Comparison of ENCODE assay signal across 8 cellular contexts in the genomic region with DNA sequence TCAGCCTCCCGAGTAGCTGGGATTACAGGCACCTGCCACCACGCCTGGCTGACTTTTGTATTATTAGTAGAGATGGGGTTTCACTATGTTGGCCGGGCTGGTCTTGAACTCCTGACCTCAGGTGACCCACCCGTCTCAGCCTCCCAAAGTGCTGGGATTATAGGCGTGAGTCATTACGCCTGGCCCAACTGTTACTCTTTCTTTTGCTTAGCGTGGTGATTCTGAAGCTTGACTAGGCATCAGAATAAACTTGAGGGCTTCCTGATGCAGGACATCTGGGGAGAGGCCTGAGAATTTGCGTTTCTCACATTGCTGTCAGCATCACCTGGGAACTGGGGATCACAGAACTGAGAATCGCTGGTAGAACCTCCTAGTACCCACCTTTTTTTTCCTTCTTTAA. TPM values are rescaled to one million over a fixed set of nuclear protein-coding genes. Genes with fewer than 3 reads are reported as not detected.
A peak's percentile ranks its signal among the peaks of the same experiment; 100 is the strongest.
DNase-seq lines count a peak whose midpoint lies in the region; ATAC-seq, FAIRE-seq and TF ChIP-seq lines count a peak whose summit lies in the region.
"Not testable (repeated sequence)": the region's sequence is repeated elsewhere in the genome, so short reads cannot be mapped to it uniquely, and the experiment has no call there.

No MANE protein-coding gene starts in this region.

- CTCF ChIA-PET in OCI-LY7 (lab: Charles Lee; ENCODE audit: unreplicated experiment); K562 (lab: Yijun Ruan, JAX; ENCODE audit: low intra/inter-chr PET ratio): not testable (repeated sequence)
- CTCF ChIA-PET in activated CD4-positive, alpha-beta T cell treated with anti-CD3 and anti-CD28 coated beads, Interleukin-2, amount 10 ng/mL, durations not matched to agents 7 days and 5 days (lab: Charles Lee): interaction anchor here (0.6 to 1.9 kb wide), 6 partner anchors 10 to 520 kb away, joined by 3 to 18 read pairs (median 4); no protein-coding TSS in a partner anchor
- CTCF ChIA-PET in activated naive CD4-positive, alpha-beta T cell treated with anti-CD3 and anti-CD28 coated beads for 36 hours (lab: Charles Lee): interaction anchor here (0.6 to 4.6 kb wide), 10 partner anchors 9 to 485 kb away, joined by 3 to 27 read pairs (median 6); no protein-coding TSS in a partner anchor

- peak overlapping the region; percentile 95 for H3K27ac Mint-ChIP-seq in activated CD4-positive, alpha-beta T cell treated with anti-CD3 and anti-CD28 coated beads, Interleukin-2, amount 10 ng/mL, durations not matched to agents 7 days and 5 days
- peak overlapping the region; percentile 85 for H3K27ac Mint-ChIP-seq in activated naive CD4-positive, alpha-beta T cell treated with anti-CD3 and anti-CD28 coated beads for 36 hours
- peak overlapping the region; percentile 97 for H3K27ac Mint-ChIP-seq in stimulated activated effector memory CD8-positive, alpha-beta T cell treated with anti-CD3 and anti-CD28 coated beads, Interleukin-12 subunit alpha, Interleukin-12 subunit beta, amount 100 ng/mL, for 72 hours

- 84 to 85% methylated on average over 9 of the region's 9 CpGs for WGBS in GM23248 (ENCODE audit: low coverage in 1 of 2, low lambda C conversion rate in 2 of 2, missing lambda C conversion rate in 2 of 2), 2 experiments
- WGBS in K562 (ENCODE audit: insufficient coverage, low coverage, missing lambda C conversion rate): 26% methylated on average over 9 of the region's 9 CpGs

- not testable (repeated sequence) for TF ChIP-seq RAD21 in K562 (CRISPR knock-in tag; conservative IDR thresholded peaks at IDR 0.05 in 1 of 2, IDR thresholded peaks at IDR 0.05 in 1 of 2)

- H3K4me2 ChIP-seq in BLaER1 treated with 17β-estradiol and CSF1 and Interleukin-3, amounts not matched to agents 10 nM and 100 nM: peak overlapping the region in 10 of 11 experiments; percentile 70 to 90 (median 76); a peak in 9 of 22 replicates
- not testable (repeated sequence) for H3K4me2 ChIP-seq in GM23248 (ENCODE audit: unreplicated experiment); OCI-LY7 (ENCODE audit: low read length)
- peak overlapping the region; percentile 92; the same call in 1 of the 2 replicates for H3K4me2 ChIP-seq in K562 (ENCODE audit: insufficient read depth, low read length)

- peaks cover 40% of the 10 kb centered on the region for H3K4me1 Mint-ChIP-seq in activated CD4-positive, alpha-beta T cell treated with anti-CD3 and anti-CD28 coated beads, Interleukin-2, amount 10 ng/mL, durations not matched to agents 7 days and 5 days
- peaks cover 39% of the 10 kb centered on the region for H3K4me1 Mint-ChIP-seq in activated naive CD4-positive, alpha-beta T cell treated with anti-CD3 and anti-CD28 coated beads for 36 hours (ENCODE audit: low read depth)
- peaks cover 47% of the 10 kb centered on the region for H3K4me1 Mint-ChIP-seq in stimulated activated effector memory CD8-positive, alpha-beta T cell treated with anti-CD3 and anti-CD28 coated beads, Interleukin-12 subunit alpha, Interleukin-12 subunit beta, amount 100 ng/mL, for 72 hours

- H3K79me2 ChIP-seq in GM23248 (ENCODE audit: insufficient read depth): peaks cover 85% of the 10 kb centered on the region
- not testable (repeated sequence) for H3K79me2 ChIP-seq in OCI-LY7 (ENCODE audit: insufficient read depth, low read depth, low read length); K562 (ENCODE audit: control insufficient read depth, insufficient read depth, low read length)

- H3K27me3 Mint-ChIP-seq in activated CD4-positive, alpha-beta T cell treated with anti-CD3 and anti-CD28 coated beads, Interleukin-2, amount 10 ng/mL, durations not matched to agents 7 days and 5 days; activated naive CD4-positive, alpha-beta T cell treated with anti-CD3 and anti-CD28 coated beads for 36 hours (ENCODE audit: low read depth): not testable (repeated sequence)

- not testable (repeated sequence) for H3K9me3 Mint-ChIP-seq in activated CD4-positive, alpha-beta T cell treated with anti-CD3 and anti-CD28 coated beads, Interleukin-2, amount 10 ng/mL, durations not matched to agents 7 days and 5 days; activated naive CD4-positive, alpha-beta T cell treated with anti-CD3 and anti-CD28 coated beads for 36 hours; stimulated activated effector memory CD8-positive, alpha-beta T cell treated with anti-CD3 and anti-CD28 coated beads, Interleukin-12 subunit alpha, Interleukin-12 subunit beta, amount 100 ng/mL, for 72 hours

- TF ChIP-seq CTCF in OCI-LY7 (conservative IDR thresholded peaks at IDR 0.05; ENCODE audit: low read length); K562 (IDR thresholded peaks at IDR 0.05 in 2 of 3, conservative IDR thresholded peaks at IDR 0.05 in 1 of 3; ENCODE audit: insufficient read depth in 2 of 3, low read depth in 1 of 3, low read length in 3 of 3): not testable (repeated sequence)

- intact Hi-C loops in OCI-LY7 (cut with micrococcal nuclease; ENCODE audit: unreplicated experiment): not testable (repeated sequence)
- intact Hi-C loops in activated naive CD4-positive, alpha-beta T cell treated with anti-CD3 and anti-CD28 coated beads for 36 hours (cut with micrococcal nuclease): loop anchor here (10.0 kb wide), 2 partner anchors 278 to 398 kb away; no protein-coding TSS in a partner anchor
- intact Hi-C loops in K562 (cut with micrococcal nuclease): loop anchor here (10.0 kb wide), 1 partner anchor 1028 kb away; no protein-coding TSS in a partner anchor

- H3K4me3 ChIP-seq in BLaER1 treated with 17β-estradiol and CSF1 and Interleukin-3, amounts not matched to agents 10 nM and 100 nM; GM23248; OCI-LY7 (ENCODE audit: low read depth, low read length, poor library complexity, severe bottlenecking); K562; mucosa of rectum (ENCODE audit: low read length in 2 of 2): not testable (repeated sequence)

- TF ChIP-seq POLR2A in K562 (conservative IDR thresholded peaks at IDR 0.05): not testable (repeated sequence)

- not testable (repeated sequence) for H3K9me3 ChIP-seq in BLaER1 treated with 17β-estradiol and CSF1 and Interleukin-3, amounts not matched to agents 10 nM and 100 nM (replicated peaks in 1 of 11); GM23248 (ENCODE audit: low read depth); OCI-LY7 (ENCODE audit: low read length); K562 (replicated peaks; ENCODE audit: control insufficient read depth, insufficient read depth, low read depth, low read length); mucosa of rectum (ENCODE audit: control insufficient read depth in 2 of 2, low read length in 2 of 2)

- not testable (repeated sequence) for BruUV-seq in OCI-LY7 (replicated peaks; lab: Mats Ljungman, UMichigan); K562 (replicated peaks; lab: Mats Ljungman, UMichigan)

- not testable (repeated sequence) for H3K9me1 ChIP-seq in K562 (ENCODE audit: control insufficient read depth, insufficient read depth, low read length)

- ATAC-seq in K562; stimulated activated effector memory CD8-positive, alpha-beta T cell treated with anti-CD3 and anti-CD28 coated beads, Interleukin-12 subunit alpha, Interleukin-12 subunit beta, amount 100 ng/mL, for 72 hours: not testable (repeated sequence)

- FAIRE-seq in K562 (lab: Jason Lieb, UNC): not testable (repeated sequence)

- H3K36me3 Mint-ChIP-seq in activated CD4-positive, alpha-beta T cell treated with anti-CD3 and anti-CD28 coated beads, Interleukin-2, amount 10 ng/mL, durations not matched to agents 7 days and 5 days (ENCODE audit: low read depth); activated naive CD4-positive, alpha-beta T cell treated with anti-CD3 and anti-CD28 coated beads for 36 hours (ENCODE audit: low read depth); stimulated activated effector memory CD8-positive, alpha-beta T cell treated with anti-CD3 and anti-CD28 coated beads, Interleukin-12 subunit alpha, Interleukin-12 subunit beta, amount 100 ng/mL, for 72 hours: not testable (repeated sequence)

- H2AFZ ChIP-seq in GM23248; K562 (ENCODE audit: low read depth, low read length): not testable (repeated sequence)
- peak overlapping the region; percentile 96; the same call in 1 of the 2 replicates for H2AFZ ChIP-seq in OCI-LY7 (ENCODE audit: low read length)

- not testable (repeated sequence) for H3K27ac ChIP-seq in BLaER1 treated with 17β-estradiol and CSF1 and Interleukin-3, amounts not matched to agents 10 nM and 100 nM; OCI-LY7 (ENCODE audit: low read depth, low read length, poor library complexity, severe bottlenecking)
- H3K27ac ChIP-seq in GM23248 (peak overlapping the region; percentile 50; the same call in 1 of the 2 replicates), K562 (ENCODE audit: extremely low read depth, low read depth, low read length) (peak overlapping the region; percentile 13; the same call in 1 of the 3 replicates), mucosa of rectum (ENCODE audit: low read depth in 2 of 2, low read length in 2 of 2) (peak overlapping the region; percentile 2 to 86)

- H3K36me3 ChIP-seq in BLaER1 treated with 17β-estradiol and CSF1 and Interleukin-3, amounts not matched to agents 10 nM and 100 nM; GM23248 (ENCODE audit: low read depth); OCI-LY7 (ENCODE audit: insufficient read depth, low read length); K562 (ENCODE audit: control insufficient read depth, insufficient read depth, low read length); mucosa of rectum (ENCODE audit: control insufficient read depth in 2 of 2, insufficient read depth in 2 of 2, low read length in 2 of 2): not testable (repeated sequence)

- DNase-seq in GM23248; OCI-LY7 (ENCODE audit: low spot score); activated CD4-positive, alpha-beta T cell treated with anti-CD3 and anti-CD28 coated beads, Interleukin-2, amount 10 ng/mL, durations not matched to agents 7 days and 5 days; activated naive CD4-positive, alpha-beta T cell treated with anti-CD3 and anti-CD28 coated beads for 36 hours; stimulated activated effector memory CD8-positive, alpha-beta T cell treated with anti-CD3 and anti-CD28 coated beads, Interleukin-12 subunit alpha, Interleukin-12 subunit beta, amount 100 ng/mL, for 72 hours (ENCODE audit: low spot score in 2 of 2): not testable (repeated sequence)
- DNase-seq in K562 (ENCODE audit: extremely low read depth in 1 of 4, low spot score in 3 of 4): peak in 1 of 4 experiments; percentile 27

- TF ChIP-seq EP300 in K562 (IDR thresholded peaks at IDR 0.05; ENCODE audit: low read length): not testable (repeated sequence)

- not testable (repeated sequence) for H3K4me3 Mint-ChIP-seq in activated CD4-positive, alpha-beta T cell treated with anti-CD3 and anti-CD28 coated beads, Interleukin-2, amount 10 ng/mL, durations not matched to agents 7 days and 5 days
- H3K4me3 Mint-ChIP-seq in activated naive CD4-positive, alpha-beta T cell treated with anti-CD3 and anti-CD28 coated beads for 36 hours: peak overlapping the region; percentile 77
- H3K4me3 Mint-ChIP-seq in stimulated activated effector memory CD8-positive, alpha-beta T cell treated with anti-CD3 and anti-CD28 coated beads, Interleukin-12 subunit alpha, Interleukin-12 subunit beta, amount 100 ng/mL, for 72 hours: peak overlapping the region; percentile 82

- not testable (repeated sequence) for H3K27me3 ChIP-seq in BLaER1 treated with 17β-estradiol and CSF1 and Interleukin-3, amounts not matched to agents 10 nM and 100 nM; GM23248 (replicated peaks; ENCODE audit: insufficient read depth); K562 (ENCODE audit: control insufficient read depth in 2 of 2, insufficient read depth in 2 of 2, low read length in 2 of 2); mucosa of rectum (ENCODE audit: control insufficient read depth in 2 of 2, insufficient read depth in 2 of 2, low read length in 2 of 2)

- H3F3A ChIP-seq in GM23248 (ENCODE audit: insufficient read depth): peaks cover 77% of the 10 kb centered on the region

- H3K9ac ChIP-seq in BLaER1 treated with 17β-estradiol and CSF1 and Interleukin-3, amounts not matched to agents 10 nM and 100 nM; GM23248; K562 (ENCODE audit: insufficient read depth in 1 of 2, low read depth in 2 of 2, low read length in 2 of 2); mucosa of rectum (ENCODE audit: low read depth in 1 of 2, low read length in 2 of 2): not testable (repeated sequence)

- H3K4me1 ChIP-seq in BLaER1 treated with 17β-estradiol and CSF1 and Interleukin-3, amounts not matched to agents 10 nM and 100 nM: peaks cover 31 to 69% (median 37%) of the 10 kb centered on the region in 10 experiments
- peaks cover 55% of the 10 kb centered on the region for H3K4me1 ChIP-seq in GM23248 (ENCODE audit: insufficient read depth)
- peaks cover 43% of the 10 kb centered on the region for H3K4me1 ChIP-seq in OCI-LY7 (ENCODE audit: insufficient read depth, low read length, poor library complexity, severe bottlenecking)
- peaks cover 30 to 32% of the 10 kb centered on the region in 2 experiments; a peak in 4 of 5 replicates for H3K4me1 ChIP-seq in K562 (replicated peaks in 1 of 2; ENCODE audit: control insufficient read depth in 2 of 2, insufficient read depth in 2 of 2, low read length in 2 of 2)
- H3K4me1 ChIP-seq in mucosa of rectum (ENCODE audit: control insufficient read depth in 2 of 2, insufficient read depth in 2 of 2, low read length in 2 of 2): peaks cover 24 to 36% of the 10 kb centered on the region in 2 donors

- not testable (repeated sequence) for H3K9me2 ChIP-seq in GM23248 (ENCODE audit: insufficient read depth); OCI-LY7 (ENCODE audit: insufficient read depth, low read length)

- POLR2A ChIA-PET in OCI-LY7 (lab: Charles Lee): interaction anchor here (0.5 to 3.7 kb wide), 3 partner anchors 10 to 362 kb away, joined by 4 to 31 read pairs (median 5); no protein-coding TSS in a partner anchor
- POLR2A ChIA-PET in activated CD4-positive, alpha-beta T cell treated with anti-CD3 and anti-CD28 coated beads, Interleukin-2, amount 10 ng/mL, durations not matched to agents 7 days and 5 days (lab: Charles Lee): interaction anchor here (0.7 kb wide), 1 partner anchor 848 kb away, joined by 3 read pairs; no protein-coding TSS in a partner anchor
- POLR2A ChIA-PET in K562 (lab: Yijun Ruan, JAX): interaction anchor here (0.7 to 1.4 kb wide), 4 partner anchors 11 to 485 kb away, joined by 3 read pairs; no protein-coding TSS in a partner anchor

- in situ Hi-C loops in GM23248 (cut with MboI); K562 (cut with MboI): not testable (repeated sequence)

- H4K20me1 ChIP-seq in BLaER1 treated with 17β-estradiol and CSF1 and Interleukin-3, amounts not matched to agents 10 nM and 100 nM; GM23248 (ENCODE audit: insufficient read depth); OCI-LY7 (ENCODE audit: insufficient read depth, low read length); K562 (replicated peaks; ENCODE audit: control insufficient read depth, insufficient read depth, low read length): not testable (repeated sequence)

RNA-seq across cellular contexts. Expression of a gene that starts 8.3 kb away (rescaled TPM):
- 3.2 and 9.3 TPM in 2 replicates for total RNA-seq in GM23248 (2014; rRNA removed; shearing (Covaris generic))
- polyA plus RNA-seq in GM23248 (2016; fragmentation: Nextera tagmentation; extraction: Ambion mirVana) (1.2 and 1.9 TPM in 2 replicates), K562 (2011; rRNA removed) (3.3 and 4.6 TPM in 2 replicates), K562 (2014; fragmentation: Illumina TruSeq; extraction: Trizol) (1.2 and 3.3 TPM in 2 replicates), K562 (2014; fragmentation: Nextera tagmentation; extraction: Ambion mirVana) (under 1 TPM; 0.13 to 0.17 TPM), K562 (2014; rRNA removed) (6.3 and 7.6 TPM in 2 replicates)
- total RNA-seq in OCI-LY7 (2014; rRNA removed; shearing (Covaris generic)): 45.5 and 46.2 TPM in 2 replicates
- total RNA-seq in OCI-LY7 (2022) (33.4 and 37.4 TPM in 2 replicates), K562 (2014; rRNA removed) (7.1 and 7.8 TPM in 2 replicates), K562 (2014; rRNA removed; fragmentation: Illumina TruSeq; extraction: Trizol) (0.22 and 0.65 TPM in 2 replicates), K562 (2015; rRNA removed; fragmentation: Illumina TruSeq; extraction: Trizol) (4.8 and 5.3 TPM in 2 replicates), K562 (2021) (9.8 and 11.0 TPM in 2 replicates)
- 10 to 100 TPM; 24.3 to 26.4 TPM for total RNA-seq in activated CD4-positive, alpha-beta T cell treated with anti-CD3 and anti-CD28 coated beads, Interleukin-2, amount 10 ng/mL, durations not matched to agents 7 days and 5 days
- 10 to 100 TPM; 11.4 to 11.9 TPM for total RNA-seq in activated naive CD4-positive, alpha-beta T cell treated with anti-CD3 and anti-CD28 coated beads for 36 hours
- 1.6 and 6.6 TPM in 2 replicates for total RNA-seq in K562 (2011; cell fraction: chromatin; rRNA removed; ENCODE audit: low replicate concordance)
- total RNA-seq in K562 (2011; cell fraction: nucleolus; rRNA removed): 7.8 and 11.2 TPM in 2 replicates
- total RNA-seq in K562 (2011; cell fraction: nucleoplasm; rRNA removed): 4.3 and 5.0 TPM in 2 replicates
- polyA plus RNA-seq in K562 (2011; cell fraction: cytosol; rRNA removed): 6.7 and 16.0 TPM in 2 replicates
- 3.4 and 5.1 TPM in 2 replicates for polyA plus RNA-seq in K562 (2011; cell fraction: nucleus; rRNA removed)
- polyA plus RNA-seq in K562 (2012): 6.5 and 9.3 TPM in 2 replicates
- polyA minus RNA-seq in K562 (2011; rRNA and poly(A)+ RNA removed): 3.3 and 6.3 TPM in 2 replicates
- 8.7 TPM in 2 replicates for polyA minus RNA-seq in K562 (2011; cell fraction: cytosol; rRNA and poly(A)+ RNA removed)
- polyA minus RNA-seq in K562 (2011; cell fraction: nucleus; rRNA and poly(A)+ RNA removed): 5.9 and 7.4 TPM in 2 replicates

RNA-seq across cellular contexts. Expression of a gene that starts 26.3 kb away (rescaled TPM):
- total RNA-seq in GM23248 (2014; rRNA removed; shearing (Covaris generic)): 505 and 529 TPM in 2 replicates
- 49.7 and 50.1 TPM in 2 replicates for polyA plus RNA-seq in GM23248 (2016; fragmentation: Nextera tagmentation; extraction: Ambion mirVana)
- total RNA-seq in OCI-LY7 (2014; rRNA removed; shearing (Covaris generic)): 11.3 and 14.7 TPM in 2 replicates
- 0.86 and 2.6 TPM in 2 replicates for total RNA-seq in OCI-LY7 (2022)
- total RNA-seq in activated CD4-positive, alpha-beta T cell treated with anti-CD3 and anti-CD28 coated beads, Interleukin-2, amount 10 ng/mL, durations not matched to agents 7 days and 5 days: under 1 TPM in 1 of 2 experiments, not detected in 1; 0.15 TPM
- not detected for total RNA-seq in activated naive CD4-positive, alpha-beta T cell treated with anti-CD3 and anti-CD28 coated beads for 36 hours
- 2.9 and 11.1 TPM in 2 replicates for total RNA-seq in K562 (2011; cell fraction: chromatin; rRNA removed; ENCODE audit: low replicate concordance)
- total RNA-seq in K562 (2011; cell fraction: nucleolus; rRNA removed): 12.0 TPM in 2 replicates
- total RNA-seq in K562 (2011; cell fraction: nucleoplasm; rRNA removed): 6.7 and 8.2 TPM in 2 replicates
- total RNA-seq in K562 (2014; rRNA removed): 15.0 and 16.8 TPM in 2 replicates
- 5.3 and 5.4 TPM in 2 replicates for total RNA-seq in K562 (2014; rRNA removed; fragmentation: Illumina TruSeq; extraction: Trizol)
- total RNA-seq in K562 (2015; rRNA removed; fragmentation: Illumina TruSeq; extraction: Trizol): 7.8 and 8.9 TPM in 2 replicates
- total RNA-seq in K562 (2021): 14.6 and 18.4 TPM in 2 replicates
- polyA plus RNA-seq in K562 (2011; rRNA removed): 3.0 and 5.1 TPM in 2 replicates
- polyA plus RNA-seq in K562 (2011; cell fraction: cytosol; rRNA removed): 5.7 and 6.2 TPM in 2 replicates
- 5.1 and 6.0 TPM in 2 replicates for polyA plus RNA-seq in K562 (2011; cell fraction: nucleus; rRNA removed)
- polyA plus RNA-seq in K562 (2012): 3.9 and 8.4 TPM in 2 replicates
- polyA plus RNA-seq in K562 (2014; fragmentation: Illumina TruSeq; extraction: Trizol): 5.4 and 6.8 TPM in 2 replicates
- polyA plus RNA-seq in K562 (2014; fragmentation: Nextera tagmentation; extraction: Ambion mirVana): under 1 TPM; 0.42 to 0.80 TPM
- 5.4 and 6.2 TPM in 2 replicates for polyA plus RNA-seq in K562 (2014; rRNA removed)
- 4.1 and 5.8 TPM in 2 replicates for polyA minus RNA-seq in K562 (2011; rRNA and poly(A)+ RNA removed)
- 5.7 and 6.3 TPM in 2 replicates for polyA minus RNA-seq in K562 (2011; cell fraction: cytosol; rRNA and poly(A)+ RNA removed)
- polyA minus RNA-seq in K562 (2011; cell fraction: nucleus; rRNA and poly(A)+ RNA removed): 1.5 and 3.0 TPM in 2 replicates

Comparison
In these comparisons a context has a peak if more than half of its experiments do, and no peak if none do; other contexts are left out.
1. RNA of a gene that starts 26.3 kb away (total RNA-seq): 505 to 529 TPM in GM23248; 0.86 to 14.7 TPM in OCI-LY7, 2.9 to 18.4 TPM in K562, 0.15 TPM in activated CD4-positive, alpha-beta T cell treated with anti-CD3 and anti-CD28 coated beads, Interleukin-2, amount 10 ng/mL, durations not matched to agents 7 days and 5 days and not detected in activated naive CD4-positive, alpha-beta T cell treated with anti-CD3 and anti-CD28 coated beads for 36 hours; every median in the first group is over 10 times any median in the second.
2. Peak in every context shown above with its lines, with median percentiles within 50 percentile points of each other: H3K27ac Mint-ChIP-seq.